Comparison of ENCODE assay signal across 8 cellular contexts in genomic region chr5:150489358-150490295, GRCh38. TPM values are rescaled to one million over a fixed set of nuclear protein-coding genes. Genes with fewer than 3 reads are reported as not detected.
DNase-seq lines count a peak whose midpoint lies in the region; ATAC-seq and TF ChIP-seq lines count a peak whose summit lies in the region.

No MANE protein-coding gene starts in this region.

- ATAC-seq in GM21390 (IDR thresholded peaks at IDR 0.05; ENCODE audit: unreplicated experiment) (peak; percentile 86), HG03565 (IDR thresholded peaks at IDR 0.05; ENCODE audit: unreplicated experiment) (peak; percentile 78)
- ATAC-seq in effector memory CD8-positive, alpha-beta T cell (replicated peaks) = no peak

- DNase-seq in CD14-positive monocyte (ENCODE audit: low spot score) (peak; percentile 79), cerebellum (ENCODE audit: low spot score) (peak; percentile 40), NCI-H1105 (lab: John Stamatoyannopoulos, UW) (no peak)
- DNase-seq in effector memory CD8-positive, alpha-beta T cell = no peak
- DNase-seq in effector CD8-positive, alpha-beta T cell (lab: John Stamatoyannopoulos, UW) = no peak

- H3K4me1 ChIP-seq in neutrophil (ENCODE audit: control insufficient read depth in 1 of 2, insufficient read depth in 1 of 2, low read depth in 1 of 2, low read length in 1 of 2) = peaks cover 71 to 76% of the 10 kb centered on the region in 2 experiments

- peak overlapping the region; percentile 98 for H3K27ac ChIP-seq in neutrophil

- TF ChIP-seq CTCF in CD14-positive monocyte (IDR thresholded peaks at IDR 0.05) (no peak), neutrophil (IDR thresholded peaks at IDR 0.05) (no peak)

- peaks cover 0 to 3% (median 0%) of the 10 kb centered on the region in 3 donors for H3K27me3 Mint-ChIP-seq in CD14-positive monocyte (ENCODE audit: low read depth in 3 of 3)
- H3K27me3 Mint-ChIP-seq in effector memory CD8-positive, alpha-beta T cell = peaks cover 17 to 34% of the 10 kb centered on the region in 2 donors

- H3K27me3 ChIP-seq in neutrophil = no peaks in the 10 kb centered on the region

- H3K4me3 ChIP-seq in neutrophil (ENCODE audit: low read depth in 1 of 2, low read length in 1 of 2) = peak overlapping the region; percentile 67 to 91

- H3K36me3 Mint-ChIP-seq in CD14-positive monocyte = peaks cover 24 to 34% of the 10 kb centered on the region in 2 donors
- peaks cover 11% of the 10 kb centered on the region for H3K36me3 Mint-ChIP-seq in effector memory CD8-positive, alpha-beta T cell (ENCODE audit: insufficient read depth)

- H3K27ac Mint-ChIP-seq in CD14-positive monocyte = peak overlapping the region; percentile 93 to 99 (median 97)
- H3K27ac Mint-ChIP-seq in effector memory CD8-positive, alpha-beta T cell = no peak overlapping the region

- H3K9me3 ChIP-seq in neutrophil = no peaks in the 10 kb centered on the region

- H3K4me3 Mint-ChIP-seq in CD14-positive monocyte = peak overlapping the region; percentile 78 to 92
- H3K4me3 Mint-ChIP-seq in effector memory CD8-positive, alpha-beta T cell = no peak overlapping the region

- H3K4me1 Mint-ChIP-seq in CD14-positive monocyte = peaks cover 72% of the 10 kb centered on the region
- H3K4me1 Mint-ChIP-seq in effector memory CD8-positive, alpha-beta T cell (ENCODE audit: low read depth in 2 of 2) = peaks cover 3 to 7% of the 10 kb centered on the region in 2 donors

- no peaks in the 10 kb centered on the region for H3K9me3 Mint-ChIP-seq in CD14-positive monocyte
- no peaks in the 10 kb centered on the region for H3K9me3 Mint-ChIP-seq in effector memory CD8-positive, alpha-beta T cell

- H3K36me3 ChIP-seq in neutrophil = peaks cover 13% of the 10 kb centered on the region

- intact Hi-C loops in CD14-positive monocyte (cut with micrococcal nuclease) = loop anchor here in 1 of 2 donors (5.0 kb wide), 2 partner anchors 38 to 42 kb away; partner anchors contain the start of gene RPS14

RNA-seq across cellular contexts. Expression of gene NDST1, which starts 18.3 kb away (rescaled TPM):
- 1 to 10 TPM; 7.0 to 7.5 TPM for polyA plus RNA-seq in CD14-positive monocyte
- 30.8 TPM for total RNA-seq in cerebellum

RNA-seq across cellular contexts. Expression of gene RPS14, which starts 40.1 kb away (rescaled TPM):
- 1,000 to 10,000 TPM; 2,768 to 3,499 TPM for polyA plus RNA-seq in CD14-positive monocyte
- total RNA-seq in cerebellum = 1,114 TPM

Comparison
In these comparisons a context has a peak if more than half of its experiments do, and no peak if none do; other contexts are left out.
1. DNase-seq: peak in CD14-positive monocyte (single experiment) and cerebellum (single experiment); none in NCI-H1105 (single experiment), effector memory CD8-positive, alpha-beta T cell (0 of 3) and effector CD8-positive, alpha-beta T cell (single experiment).
2. H3K27ac Mint-ChIP-seq: peak in CD14-positive monocyte (7 of 7); none in effector memory CD8-positive, alpha-beta T cell (0 of 2).
3. H3K4me3 Mint-ChIP-seq: peak in CD14-positive monocyte (2 of 2); none in effector memory CD8-positive, alpha-beta T cell (0 of 2).